Comparison of ENCODE assay signal across 18 cellular contexts in genomic region chr11:33531743-33532181, GRCh38.
A peak's percentile ranks its signal among the peaks of the same experiment; 100 is the strongest.
DNase-seq lines count a peak whose midpoint lies in the region; ATAC-seq, FAIRE-seq and TF ChIP-seq lines count a peak whose summit lies in the region.
"Had no signal": no experiment of that assay in that cellular context is flagged by ENCODE, and none has a peak within 500 bp of the region (broad histone marks: within the 10 kb centered on the region; RNA-seq: fewer than 3 reads in every experiment).

No MANE protein-coding gene starts in this region.

- peak overlapping the region; percentile 19 for H3K4me2 ChIP-seq in skeletal muscle satellite cell (ENCODE audit: low read length)

- no peak for ATAC-seq in GM19452 (IDR thresholded peaks at IDR 0.05; ENCODE audit: unreplicated experiment)
- ATAC-seq: natural killer cell treated with Interleukin-12 subunit alpha and Interleukin-12 subunit beta and Interleukin-15 and Interleukin-18, amount 100 ng/mL, for 72 hours; right lobe of liver had no signal

- DNase-seq in GM04503 (ENCODE audit: low read depth) (peak; percentile 95), RCC 7860 (ENCODE audit: low spot score) (peak; percentile 37), fibroblast of mammary gland (ENCODE audit: low read depth) (peak; percentile 99), chondrocyte (ENCODE audit: low spot score) (no peak), NCI-H82 treated with DMSO at 0.1 percent for 48 hours (lab: John Stamatoyannopoulos, UW; ENCODE audit: unreplicated experiment) (no peak)
- no peak for DNase-seq in activated CD8-positive, alpha-beta memory T cell treated with anti-CD3 and anti-CD28 coated beads for 24 hours
- DNase-seq: activated effector memory CD4-positive, alpha-beta T cell treated with anti-CD3 and anti-CD28 coated beads, Interleukin-2, amount 50 U/mL, for 16 hours; Caco-2; hypothalamus; MV-4-11; NCI-H2107; NK-92 treated with Interleukin-12 subunit alpha and Interleukin-12 subunit beta, amount 100 ng/mL, for 24 hours; right lobe of liver had no signal

- peaks cover 2% of the 10 kb centered on the region for H3K36me3 Mint-ChIP-seq in chondrocyte (ENCODE audit: low read depth)

- H3K4me3 Mint-ChIP-seq in chondrocyte (ENCODE audit: unreplicated experiment): no peak overlapping the region
- H3K4me3 Mint-ChIP-seq: natural killer cell treated with Interleukin-12 subunit alpha and Interleukin-12 subunit beta and Interleukin-15 and Interleukin-18, amount 100 ng/mL, for 72 hours; stimulated activated naive CD8-positive, alpha-beta T cell treated with anti-CD3 and anti-CD28 coated beads, Interleukin-15, Interleukin-2, amounts not matched to agents 100 ng/mL and 50 ng/mL, for 24 hours had no signal

- peak overlapping the region; percentile 13 for H3K4me3 ChIP-seq in fibroblast of mammary gland (ENCODE audit: control insufficient read depth, low read depth, low read length)
- H3K4me3 ChIP-seq in skeletal muscle satellite cell (ENCODE audit: low read length): no peak overlapping the region
- H3K4me3 ChIP-seq: right lobe of liver, SJSA1 had no signal

- no peaks in the 10 kb centered on the region for H3K36me3 ChIP-seq in skeletal muscle satellite cell (ENCODE audit: insufficient read depth, low read length)
- H3K36me3 ChIP-seq: right lobe of liver, SJSA1 had no signal

- FAIRE-seq in RCC 7860 (lab: Jason Lieb, UNC): no peak

- TF ChIP-seq CTCF in fibroblast of mammary gland (conservative IDR thresholded peaks at IDR 0.05; ENCODE audit: control insufficient read depth, insufficient read depth, low read depth, low read length): no peak
- no peak for TF ChIP-seq CTCF in chondrocyte (IDR thresholded peaks at IDR 0.05)

- H3K4me1 Mint-ChIP-seq in chondrocyte (ENCODE audit: low read depth): peaks cover 8% of the 10 kb centered on the region

- H3K27ac Mint-ChIP-seq in chondrocyte (ENCODE audit: unreplicated experiment): no peak overlapping the region
- H3K27ac Mint-ChIP-seq: natural killer cell treated with Interleukin-12 subunit alpha and Interleukin-12 subunit beta and Interleukin-15 and Interleukin-18, amount 100 ng/mL, for 72 hours; stimulated activated naive CD8-positive, alpha-beta T cell treated with anti-CD3 and anti-CD28 coated beads, Interleukin-15, Interleukin-2, amounts not matched to agents 100 ng/mL and 50 ng/mL, for 24 hours had no signal

- no peaks in the 10 kb centered on the region for H3K27me3 ChIP-seq in skeletal muscle satellite cell (ENCODE audit: control insufficient read depth, insufficient read depth, low read length)
- H3K27me3 ChIP-seq: right lobe of liver, SJSA1 had no signal

- H3K4me1 ChIP-seq in skeletal muscle satellite cell (ENCODE audit: control insufficient read depth, insufficient read depth, low read length): peaks cover 25% of the 10 kb centered on the region
- H3K4me1 ChIP-seq: Caco-2, right lobe of liver had no signal

- H3K27me3 Mint-ChIP-seq in chondrocyte (ENCODE audit: low read depth): no peaks in the 10 kb centered on the region

- H3K9ac ChIP-seq in skeletal muscle satellite cell (ENCODE audit: low read depth, low read length): no peak overlapping the region

- no peaks in the 10 kb centered on the region for H3K9me3 ChIP-seq in skeletal muscle satellite cell (replicated peaks; ENCODE audit: low read length)
- H3K9me3 ChIP-seq: right lobe of liver, SJSA1 had no signal

- H3K9me3 Mint-ChIP-seq in chondrocyte (ENCODE audit: low read depth): peaks cover 19% of the 10 kb centered on the region

Comparison
In these comparisons a context has a peak if more than half of its experiments do, and no peak if none do; other contexts are left out.
1. DNase-seq: peak in GM04503 (single experiment), RCC 7860 (single experiment) and fibroblast of mammary gland (single experiment); none in activated CD8-positive, alpha-beta memory T cell treated with anti-CD3 and anti-CD28 coated beads for 24 hours (single experiment), chondrocyte (single experiment) and NCI-H82 treated with DMSO at 0.1 percent for 48 hours (single experiment).